ENCODE assay signal across 11 cellular contexts in the genomic region with DNA sequence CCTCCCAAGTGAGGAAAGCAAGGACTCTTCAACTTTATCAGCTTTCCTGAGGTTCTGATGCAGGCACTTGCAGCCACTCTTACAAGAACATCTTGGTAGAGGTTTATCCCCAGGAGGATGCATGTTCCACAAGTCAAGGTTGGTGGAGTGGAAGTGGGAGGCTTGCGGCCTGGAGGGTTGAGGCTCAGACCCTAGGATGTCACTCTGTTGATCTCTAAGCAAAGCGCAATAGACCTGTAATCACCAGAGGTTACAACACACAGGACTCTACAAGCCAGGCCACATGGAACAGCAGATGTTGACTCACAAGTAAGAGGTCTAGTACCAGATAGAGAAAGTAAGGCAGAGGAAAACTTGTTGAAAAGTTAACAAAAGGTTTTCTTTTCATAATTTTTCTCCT. TPM values are rescaled to one million over a fixed set of nuclear protein-coding genes. Genes with fewer than 3 reads are reported as not detected.
DNase-seq lines count a peak whose midpoint lies in the region; ATAC-seq and TF ChIP-seq lines count a peak whose summit lies in the region.
"Had no signal": no experiment of that assay in that cellular context is flagged by ENCODE, and none has a peak within 500 bp of the region (broad histone marks: within the 10 kb centered on the region; RNA-seq: fewer than 3 reads in every experiment).

No MANE protein-coding gene starts in this region.

- peaks cover 10% of the 10 kb centered on the region for H3F3A ChIP-seq in SK-N-SH (replicated peaks; ENCODE audit: insufficient read depth)

- DNase-seq in GM03348 (ENCODE audit: low spot score) (peak; percentile 35), LHCN-M2 (ENCODE audit: low read depth) (peak; percentile 75), brain microvascular endothelial cell (peak; percentile 55), hypothalamus (lab: John Stamatoyannopoulos, UW) (no peak), SK-N-SH (no peak)
- DNase-seq: COR-L47, endodermal cell, hippocampal formation had no signal

- H4K20me1 ChIP-seq in SK-N-SH (ENCODE audit: insufficient read depth) = no peaks in the 10 kb centered on the region

- H3K9me2 ChIP-seq in SK-N-SH = no peaks in the 10 kb centered on the region

- ATAC-seq in HG02840 (IDR thresholded peaks at IDR 0.05; ENCODE audit: low FRiP score, unreplicated experiment) = no peak

- CTCF ChIA-PET in SK-N-SH (lab: Yijun Ruan, JAX) = interaction anchor here (0.5 kb wide), 1 partner anchor 102 kb away, joined by 3 read pairs; no protein-coding TSS in a partner anchor

- in situ Hi-C loops in brain microvascular endothelial cell (cut with HindIII; ENCODE audit: low pct_ligation_motif_present, low sequenced_read_pairs) = no loop called here

- no peaks in the 10 kb centered on the region for H3K79me2 ChIP-seq in SK-N-SH (ENCODE audit: insufficient read depth)

- POLR2A ChIA-PET in SK-N-SH (lab: Yijun Ruan, JAX) = no interaction called here

- H2AFZ ChIP-seq in SK-N-SH (ENCODE audit: low read depth) = no peak overlapping the region

- H3K4me1 ChIP-seq in neutrophil (ENCODE audit: control insufficient read depth in 1 of 2, insufficient read depth in 1 of 2, low read depth in 1 of 2, low read length in 1 of 2) (peaks cover 17 to 20% of the 10 kb centered on the region in 2 experiments), SK-N-SH (ENCODE audit: control insufficient read depth in 1 of 2, insufficient read depth in 2 of 2, low read depth in 1 of 2, low read length in 1 of 2) (peaks cover 0 to 4% of the 10 kb centered on the region in 2 experiments; a peak in 1 of 4 replicates)
- H3K4me1 ChIP-seq: ascending aorta had no signal

- TF ChIP-seq CTCF in brain microvascular endothelial cell (IDR thresholded peaks at IDR 0.05; ENCODE audit: low read depth, low read length, missing control alignments) = no peak
- no peak for TF ChIP-seq CTCF in neutrophil (IDR thresholded peaks at IDR 0.05)
- no peak for TF ChIP-seq CTCF in SK-N-SH (IDR thresholded peaks at IDR 0.05)

- H3K36me3 ChIP-seq in brain microvascular endothelial cell (replicated peaks) (no peaks in the 10 kb centered on the region), neutrophil (no peaks in the 10 kb centered on the region), SK-N-SH (replicated peaks in 1 of 2; ENCODE audit: control insufficient read depth in 1 of 2, insufficient read depth in 2 of 2, low read length in 1 of 2) (no peaks in the 10 kb centered on the region)
- H3K36me3 ChIP-seq: ascending aorta had no signal

- no peak for TF ChIP-seq RAD21 in SK-N-SH (IDR thresholded peaks at IDR 0.05; ENCODE audit: low read length)

- 100% methylated on average over 2 of the region's 2 CpGs for WGBS in SK-N-SH (ENCODE audit: low lambda C conversion rate)

- H3K9me3 ChIP-seq in neutrophil = no peaks in the 10 kb centered on the region
- no peaks in the 10 kb centered on the region for H3K9me3 ChIP-seq in SK-N-SH
- H3K9me3 ChIP-seq: ascending aorta had no signal

- H3K4me3 ChIP-seq in brain microvascular endothelial cell (ENCODE audit: low read depth, low read length) = no peak overlapping the region
- H3K4me3 ChIP-seq in neutrophil (ENCODE audit: low read depth in 1 of 2, low read length in 1 of 2) = no peak overlapping the region
- H3K4me3 ChIP-seq in SK-N-SH (ENCODE audit: low read depth in 2 of 2, low read length in 1 of 2) = no peak overlapping the region
- H3K4me3 ChIP-seq: ascending aorta had no signal

- H3K4me2 ChIP-seq in SK-N-SH = no peak overlapping the region

- peak overlapping the region; percentile 69 for H3K27ac ChIP-seq in brain microvascular endothelial cell
- peak overlapping the region; percentile 27 for H3K27ac ChIP-seq in neutrophil
- no peak overlapping the region for H3K27ac ChIP-seq in SK-N-SH (ENCODE audit: low read depth in 2 of 2, low read length in 1 of 2)
- H3K27ac ChIP-seq: ascending aorta had no signal

- no peak for TF ChIP-seq EP300 in SK-N-SH (IDR thresholded peaks at IDR 0.05; ENCODE audit: borderline replicate concordance in 1 of 2, low read depth in 1 of 2, low read length in 1 of 2)

- no peak overlapping the region for H3K9ac ChIP-seq in SK-N-SH

- H3K27me3 ChIP-seq in brain microvascular endothelial cell (replicated peaks) (no peaks in the 10 kb centered on the region), neutrophil (no peaks in the 10 kb centered on the region), SK-N-SH (ENCODE audit: insufficient read depth) (no peaks in the 10 kb centered on the region)
- H3K27me3 ChIP-seq: ascending aorta had no signal

TF ChIP-seq in SK-N-SH, 30 proteins besides CTCF, POLR2A, EP300 and RAD21:
- TF ChIP-seq, protein P1, sequence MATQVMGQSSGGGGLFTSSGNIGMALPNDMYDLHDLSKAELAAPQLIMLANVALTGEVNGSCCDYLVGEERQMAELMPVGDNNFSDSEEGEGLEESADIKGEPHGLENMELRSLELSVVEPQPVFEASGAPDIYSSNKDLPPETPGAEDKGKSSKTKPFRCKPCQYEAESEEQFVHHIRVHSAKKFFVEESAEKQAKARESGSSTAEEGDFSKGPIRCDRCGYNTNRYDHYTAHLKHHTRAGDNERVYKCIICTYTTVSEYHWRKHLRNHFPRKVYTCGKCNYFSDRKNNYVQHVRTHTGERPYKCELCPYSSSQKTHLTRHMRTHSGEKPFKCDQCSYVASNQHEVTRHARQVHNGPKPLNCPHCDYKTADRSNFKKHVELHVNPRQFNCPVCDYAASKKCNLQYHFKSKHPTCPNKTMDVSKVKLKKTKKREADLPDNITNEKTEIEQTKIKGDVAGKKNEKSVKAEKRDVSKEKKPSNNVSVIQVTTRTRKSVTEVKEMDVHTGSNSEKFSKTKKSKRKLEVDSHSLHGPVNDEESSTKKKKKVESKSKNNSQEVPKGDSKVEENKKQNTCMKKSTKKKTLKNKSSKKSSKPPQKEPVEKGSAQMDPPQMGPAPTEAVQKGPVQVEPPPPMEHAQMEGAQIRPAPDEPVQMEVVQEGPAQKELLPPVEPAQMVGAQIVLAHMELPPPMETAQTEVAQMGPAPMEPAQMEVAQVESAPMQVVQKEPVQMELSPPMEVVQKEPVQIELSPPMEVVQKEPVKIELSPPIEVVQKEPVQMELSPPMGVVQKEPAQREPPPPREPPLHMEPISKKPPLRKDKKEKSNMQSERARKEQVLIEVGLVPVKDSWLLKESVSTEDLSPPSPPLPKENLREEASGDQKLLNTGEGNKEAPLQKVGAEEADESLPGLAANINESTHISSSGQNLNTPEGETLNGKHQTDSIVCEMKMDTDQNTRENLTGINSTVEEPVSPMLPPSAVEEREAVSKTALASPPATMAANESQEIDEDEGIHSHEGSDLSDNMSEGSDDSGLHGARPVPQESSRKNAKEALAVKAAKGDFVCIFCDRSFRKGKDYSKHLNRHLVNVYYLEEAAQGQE (IDR thresholded peaks at IDR 0.05; ENCODE audit: low read depth, low read length) = no peak
- no peak for TF ChIP-seq FOXJ3 (CRISPR knock-in tag; IDR thresholded peaks at IDR 0.05)
- no peak for TF ChIP-seq JUND (IDR thresholded peaks at IDR 0.05)
- TF ChIP-seq TAF1 (IDR thresholded peaks at IDR 0.05; ENCODE audit: borderline replicate concordance, low read depth, low read length) = no peak
- TF ChIP-seq, protein P2, sequence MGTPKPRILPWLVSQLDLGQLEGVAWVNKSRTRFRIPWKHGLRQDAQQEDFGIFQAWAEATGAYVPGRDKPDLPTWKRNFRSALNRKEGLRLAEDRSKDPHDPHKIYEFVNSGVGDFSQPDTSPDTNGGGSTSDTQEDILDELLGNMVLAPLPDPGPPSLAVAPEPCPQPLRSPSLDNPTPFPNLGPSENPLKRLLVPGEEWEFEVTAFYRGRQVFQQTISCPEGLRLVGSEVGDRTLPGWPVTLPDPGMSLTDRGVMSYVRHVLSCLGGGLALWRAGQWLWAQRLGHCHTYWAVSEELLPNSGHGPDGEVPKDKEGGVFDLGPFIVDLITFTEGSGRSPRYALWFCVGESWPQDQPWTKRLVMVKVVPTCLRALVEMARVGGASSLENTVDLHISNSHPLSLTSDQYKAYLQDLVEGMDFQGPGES (IDR thresholded peaks at IDR 0.05; ENCODE audit: low read depth, low read length) = no peak
- no peak for TF ChIP-seq CHD2 (IDR thresholded peaks at IDR 0.05; ENCODE audit: low read length, partially characterized antibody)
- TF ChIP-seq GATA2 (CRISPR knock-in tag; IDR thresholded peaks at IDR 0.05) = no peak
- no peak for TF ChIP-seq MXI1 (IDR thresholded peaks at IDR 0.05; ENCODE audit: low read depth, low read length)
- no peak for TF ChIP-seq PBX3 (IDR thresholded peaks at IDR 0.05)
- TF ChIP-seq RCOR1 (IDR thresholded peaks at IDR 0.05; ENCODE audit: low read length) = no peak
- TF ChIP-seq NRF1 (IDR thresholded peaks at IDR 0.05; ENCODE audit: low read depth, low read length) = no peak

RNA-seq across cellular contexts. Expression of gene UGCG, which starts 47.9 kb away (rescaled TPM):
- total RNA-seq in LHCN-M2 (2014; rRNA removed) = 161 and 172 TPM in 2 replicates
- 66.9 TPM for polyA plus RNA-seq in LHCN-M2 (2012)
- polyA plus RNA-seq in SK-N-SH (2012; rRNA removed) = 20.0 and 29.6 TPM in 2 replicates
- polyA plus RNA-seq in SK-N-SH (2012; cell fraction: cytosol; rRNA removed) = 31.2 and 41.5 TPM in 2 replicates
- polyA plus RNA-seq in SK-N-SH (2012; cell fraction: nucleus; rRNA removed) = 14.0 and 31.3 TPM in 2 replicates

Comparison
In these comparisons a context has a peak if more than half of its experiments do, and no peak if none do; other contexts are left out.
1. DNase-seq: peak in GM03348 (single experiment), LHCN-M2 (single experiment) and brain microvascular endothelial cell (single experiment); none in hypothalamus (0 of 51) and SK-N-SH (single experiment).
2. H3K27ac ChIP-seq: peak in brain microvascular endothelial cell (single experiment) and neutrophil (single experiment); none in SK-N-SH (0 of 2).